In the genomic region with DNA sequence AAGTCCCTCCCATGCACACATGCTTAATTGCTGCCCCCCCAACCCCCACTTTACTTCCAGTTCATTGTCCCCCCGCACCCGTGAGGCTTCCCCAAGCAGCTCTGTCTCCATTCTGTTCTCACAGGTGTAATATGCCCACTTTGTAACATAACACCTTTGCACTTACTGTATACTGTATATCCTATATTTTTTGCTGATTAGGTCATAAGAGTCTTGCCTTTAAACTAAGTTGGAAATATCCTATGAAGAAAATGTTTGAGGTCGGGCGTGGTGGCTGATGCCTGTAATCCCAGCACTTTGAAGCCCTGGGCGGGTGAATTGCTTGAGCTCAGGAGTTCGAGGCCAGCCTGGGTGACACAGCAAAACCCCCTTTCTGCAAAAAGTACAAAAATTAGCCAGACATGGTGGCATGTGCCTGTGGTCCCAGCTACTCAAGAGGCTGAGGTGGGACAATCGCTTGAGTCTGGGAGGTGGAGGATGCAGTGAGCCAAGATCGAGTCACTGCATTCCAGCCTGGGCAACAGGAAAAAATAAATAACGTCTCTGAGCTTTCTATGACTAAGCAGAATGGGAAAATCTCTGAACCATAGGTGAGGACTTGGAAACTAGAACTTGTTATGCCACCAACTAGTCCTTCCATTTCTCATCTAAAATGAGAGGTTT, we compare ENCODE assay signal across 1 cellular context.
TF ChIP-seq lines count a peak whose summit lies in the region.

No MANE protein-coding gene starts in this region.

TF ChIP-seq in WTC11, 78 proteins besides CTCF, POLR2A, EP300 and RAD21 (continued from another document):
- TF ChIP-seq, protein P1, sequence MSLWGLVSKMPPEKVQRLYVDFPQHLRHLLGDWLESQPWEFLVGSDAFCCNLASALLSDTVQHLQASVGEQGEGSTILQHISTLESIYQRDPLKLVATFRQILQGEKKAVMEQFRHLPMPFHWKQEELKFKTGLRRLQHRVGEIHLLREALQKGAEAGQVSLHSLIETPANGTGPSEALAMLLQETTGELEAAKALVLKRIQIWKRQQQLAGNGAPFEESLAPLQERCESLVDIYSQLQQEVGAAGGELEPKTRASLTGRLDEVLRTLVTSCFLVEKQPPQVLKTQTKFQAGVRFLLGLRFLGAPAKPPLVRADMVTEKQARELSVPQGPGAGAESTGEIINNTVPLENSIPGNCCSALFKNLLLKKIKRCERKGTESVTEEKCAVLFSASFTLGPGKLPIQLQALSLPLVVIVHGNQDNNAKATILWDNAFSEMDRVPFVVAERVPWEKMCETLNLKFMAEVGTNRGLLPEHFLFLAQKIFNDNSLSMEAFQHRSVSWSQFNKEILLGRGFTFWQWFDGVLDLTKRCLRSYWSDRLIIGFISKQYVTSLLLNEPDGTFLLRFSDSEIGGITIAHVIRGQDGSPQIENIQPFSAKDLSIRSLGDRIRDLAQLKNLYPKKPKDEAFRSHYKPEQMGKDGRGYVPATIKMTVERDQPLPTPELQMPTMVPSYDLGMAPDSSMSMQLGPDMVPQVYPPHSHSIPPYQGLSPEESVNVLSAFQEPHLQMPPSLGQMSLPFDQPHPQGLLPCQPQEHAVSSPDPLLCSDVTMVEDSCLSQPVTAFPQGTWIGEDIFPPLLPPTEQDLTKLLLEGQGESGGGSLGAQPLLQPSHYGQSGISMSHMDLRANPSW (CRISPR knock-in tag; conservative IDR thresholded peaks at IDR 0.05; ENCODE audit: low read depth), result no peak
- TF ChIP-seq, protein P2, sequence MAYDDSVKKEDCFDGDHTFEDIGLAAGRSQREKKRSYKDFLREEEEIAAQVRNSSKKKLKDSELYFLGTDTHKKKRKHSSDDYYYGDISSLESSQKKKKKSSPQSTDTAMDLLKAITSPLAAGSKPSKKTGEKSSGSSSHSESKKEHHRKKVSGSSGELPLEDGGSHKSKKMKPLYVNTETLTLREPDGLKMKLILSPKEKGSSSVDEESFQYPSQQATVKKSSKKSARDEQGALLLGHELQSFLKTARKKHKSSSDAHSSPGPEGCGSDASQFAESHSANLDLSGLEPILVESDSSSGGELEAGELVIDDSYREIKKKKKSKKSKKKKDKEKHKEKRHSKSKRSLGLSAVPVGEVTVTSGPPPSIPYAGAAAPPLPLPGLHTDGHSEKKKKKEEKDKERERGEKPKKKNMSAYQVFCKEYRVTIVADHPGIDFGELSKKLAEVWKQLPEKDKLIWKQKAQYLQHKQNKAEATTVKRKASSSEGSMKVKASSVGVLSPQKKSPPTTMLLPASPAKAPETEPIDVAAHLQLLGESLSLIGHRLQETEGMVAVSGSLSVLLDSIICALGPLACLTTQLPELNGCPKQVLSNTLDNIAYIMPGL (CRISPR knock-in tag; IDR thresholded peaks at IDR 0.05), result no peak
- TF ChIP-seq, protein P3, sequence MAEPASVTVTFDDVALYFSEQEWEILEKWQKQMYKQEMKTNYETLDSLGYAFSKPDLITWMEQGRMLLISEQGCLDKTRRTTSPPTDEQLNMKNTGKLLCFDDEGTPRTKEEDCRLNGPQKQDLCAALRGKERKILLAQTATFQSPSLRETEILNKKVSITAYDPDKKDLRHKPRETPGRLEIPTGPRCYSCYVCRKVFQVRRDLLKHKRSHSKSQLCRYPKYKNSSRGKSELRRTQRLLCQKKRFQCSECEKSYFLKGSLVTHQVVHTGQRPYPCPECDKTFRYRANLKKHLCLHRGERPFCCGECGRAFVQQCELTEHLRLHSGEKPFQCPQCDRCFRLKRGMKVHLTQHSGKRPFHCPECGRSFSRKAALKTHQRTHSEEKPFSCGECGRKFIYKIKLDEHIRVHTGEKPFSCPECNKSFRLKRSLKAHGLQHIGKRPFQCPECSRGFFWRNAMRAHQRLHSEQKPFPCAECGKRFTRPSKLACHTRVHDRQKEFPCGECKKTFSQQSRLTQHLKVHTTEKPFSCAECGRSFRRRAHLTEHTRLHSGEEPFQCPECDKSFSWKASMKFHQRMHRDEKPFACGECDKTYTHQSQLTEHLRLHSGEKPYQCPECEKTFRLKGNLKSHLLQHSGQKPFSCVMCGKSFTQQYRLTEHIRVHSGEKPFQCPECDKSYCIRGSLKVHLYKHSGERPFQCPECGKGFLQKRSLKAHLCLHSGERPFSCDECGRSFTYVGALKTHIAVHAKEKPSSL (CRISPR knock-in tag; conservative IDR thresholded peaks at IDR 0.05), result no peak
- TF ChIP-seq ZNF232 (CRISPR knock-in tag; IDR thresholded peaks at IDR 0.05) (no peak), ATF1 (CRISPR knock-in tag; IDR thresholded peaks at IDR 0.05) (no peak)
